8 cellular contexts compared by ENCODE assay signal in genomic region chr3:172039352-172040077, GRCh38. TPM values are rescaled to one million over a fixed set of nuclear protein-coding genes. Genes with fewer than 3 reads are reported as not detected.
DNase-seq lines count a peak whose midpoint lies in the region; ATAC-seq and TF ChIP-seq lines count a peak whose summit lies in the region.

TSS of gene FNDC3B (plus strand) at chr3:172039578. CDS start at chr3:172112480, 72,902 bp downstream.

- peak within 1 kb of the TSS; percentile 92 for H2AFZ ChIP-seq in DND-41 (ENCODE audit: low read depth, low read length)
- peak within 1 kb of the TSS; percentile 72 for H2AFZ ChIP-seq in GM23248
- peak within 1 kb of the TSS; percentile 61 for H2AFZ ChIP-seq in fibroblast of lung (ENCODE audit: low read length)

- TF ChIP-seq CTCF in DND-41 (IDR thresholded peaks at IDR 0.05; ENCODE audit: borderline replicate concordance, extremely low read depth, low read length, poor library complexity, severe bottlenecking): no peak
- no peak for TF ChIP-seq CTCF in fibroblast of lung (conservative IDR thresholded peaks at IDR 0.05 in 1 of 2, IDR thresholded peaks at IDR 0.05 in 1 of 2; ENCODE audit: low read depth in 1 of 2, low read length in 2 of 2)
- TF ChIP-seq CTCF in natural killer cell (IDR thresholded peaks at IDR 0.05): no peak

- WGBS in GM23248 (ENCODE audit: low coverage in 1 of 2, low lambda C conversion rate in 2 of 2, missing lambda C conversion rate in 2 of 2), 2 experiments: 1% methylated on average over 52 to 58 of the region's 63 CpGs

- H3K4me3 Mint-ChIP-seq in natural killer cell: peak within 1 kb of the TSS; percentile 98

- intact Hi-C loops in natural killer cell (cut with micrococcal nuclease): loop anchor here (1.0 to 5.0 kb wide), 6 partner anchors 57 to 303 kb away; partner anchors contain the start of gene PLD1

- in situ Hi-C loops in GM23248 (cut with MboI): no loop called here

- H3K9me3 Mint-ChIP-seq in natural killer cell: no peaks in the 10 kb centered on the region

- H3K27me3 ChIP-seq in DND-41 (ENCODE audit: insufficient read depth, low read length, poor library complexity) (peaks cover 4% of the 10 kb centered on the region), GM23248 (replicated peaks; ENCODE audit: insufficient read depth) (no peaks in the 10 kb centered on the region), fibroblast of lung (ENCODE audit: control insufficient read depth, insufficient read depth, low read length) (no peaks in the 10 kb centered on the region)

- H3K9me3 ChIP-seq in DND-41 (ENCODE audit: insufficient read depth, low read length, severe bottlenecking) (no peaks in the 10 kb centered on the region), GM23248 (ENCODE audit: low read depth) (no peaks in the 10 kb centered on the region), fibroblast of lung (ENCODE audit: control insufficient read depth, insufficient read depth, low read depth, low read length) (no peaks in the 10 kb centered on the region)

- H3K9ac ChIP-seq in DND-41 (ENCODE audit: low read depth, low read length) (peak within 1 kb of the TSS; percentile 88), GM23248 (peak within 1 kb of the TSS; percentile 99), fibroblast of lung (ENCODE audit: insufficient read depth, low read length) (peak within 1 kb of the TSS; percentile 99)

- H3K4me2 ChIP-seq in DND-41 (ENCODE audit: insufficient read depth, low read length): peak within 1 kb of the TSS; percentile 91
- peak within 1 kb of the TSS; percentile 87 for H3K4me2 ChIP-seq in GM23248 (ENCODE audit: unreplicated experiment)
- peak within 1 kb of the TSS; percentile 97 for H3K4me2 ChIP-seq in fibroblast of lung (ENCODE audit: extremely low read depth, insufficient read depth, low read length)

- H3K9me2 ChIP-seq in GM23248 (ENCODE audit: insufficient read depth): no peaks in the 10 kb centered on the region

- H4K20me1 ChIP-seq in DND-41 (ENCODE audit: insufficient read depth, low read length) (no peaks in the 10 kb centered on the region), GM23248 (ENCODE audit: insufficient read depth) (peaks cover 11% of the 10 kb centered on the region), fibroblast of lung (ENCODE audit: control insufficient read depth, extremely low read depth, insufficient read depth, low read length) (no peaks in the 10 kb centered on the region)

- peaks cover 31% of the 10 kb centered on the region for H3F3A ChIP-seq in GM23248 (ENCODE audit: insufficient read depth)

- H3K36me3 ChIP-seq in DND-41 (ENCODE audit: insufficient read depth, low read length) (no peaks in the 10 kb centered on the region), GM23248 (ENCODE audit: low read depth) (peaks cover 11% of the 10 kb centered on the region; the same call in 1 of the 2 replicates), fibroblast of lung (ENCODE audit: control insufficient read depth, insufficient read depth, low read length) (no peaks in the 10 kb centered on the region)

- H3K27ac ChIP-seq in DND-41 (ENCODE audit: low read length): peak within 1 kb of the TSS; percentile 60
- H3K27ac ChIP-seq in GM23248: peak within 1 kb of the TSS; percentile 98
- H3K27ac ChIP-seq in fibroblast of lung (ENCODE audit: insufficient read depth, low read length): peak within 1 kb of the TSS; percentile 98

- peak; percentile 98 for ATAC-seq in DND-41 (ENCODE audit: insufficient read depth, low read depth)
- peak; percentile 81 to 92 (median 87) for ATAC-seq in natural killer cell

- no peaks in the 10 kb centered on the region for H3K79me2 ChIP-seq in DND-41 (ENCODE audit: insufficient read depth, low read length)
- peaks cover 62% of the 10 kb centered on the region for H3K79me2 ChIP-seq in GM23248 (ENCODE audit: insufficient read depth)
- peaks cover 46% of the 10 kb centered on the region for H3K79me2 ChIP-seq in fibroblast of lung (ENCODE audit: control insufficient read depth, insufficient read depth, low read length)

- DNase-seq in DND-41: peak; percentile 93
- DNase-seq in GM23248: peak; percentile 95
- DNase-seq in LHCN-M2 (ENCODE audit: low read depth): peak; percentile 93
- peak; percentile 99 for DNase-seq in RPMI8226
- peak; percentile 76 to 79 for DNase-seq in activated T-helper 1 cell treated with anti-CD3 and anti-CD28 coated beads, Interleukin-2, amount 50 U/mL, for 16 hours (ENCODE audit: low read depth in 1 of 2, low spot score in 1 of 2)
- peak; percentile 96 to 97 for DNase-seq in fibroblast of lung (ENCODE audit: low read depth in 2 of 2)
- peak; percentile 93 for DNase-seq in natural killer cell
- DNase-seq in stimulated activated naive CD4-positive, alpha-beta T cell treated with Interleukin-2 at 50 U/mL for 16 hours (lab: John Stamatoyannopoulos, UW): peak; percentile 91

- peaks cover 66 to 77% of the 10 kb centered on the region in 2 donors for H3K4me1 Mint-ChIP-seq in natural killer cell

- peaks cover 7% of the 10 kb centered on the region for H3K36me3 Mint-ChIP-seq in natural killer cell

- peaks cover 20% of the 10 kb centered on the region for H3K4me1 ChIP-seq in DND-41 (ENCODE audit: insufficient read depth, low read length)
- peaks cover 30% of the 10 kb centered on the region for H3K4me1 ChIP-seq in GM23248 (ENCODE audit: insufficient read depth)
- H3K4me1 ChIP-seq in fibroblast of lung (ENCODE audit: control insufficient read depth, extremely low read depth, insufficient read depth, low read length): peaks cover 6% of the 10 kb centered on the region

- H3K27ac Mint-ChIP-seq in natural killer cell: peak within 1 kb of the TSS; percentile 94 to 100

- peak within 1 kb of the TSS; percentile 90 to 98 for H3K4me3 ChIP-seq in DND-41 (ENCODE audit: low read depth in 1 of 2, low read length in 2 of 2)
- H3K4me3 ChIP-seq in GM23248: peak within 1 kb of the TSS; percentile 92
- peak within 1 kb of the TSS; percentile 79 to 97 (median 90) for H3K4me3 ChIP-seq in fibroblast of lung (replicated peaks in 1 of 4; ENCODE audit: control extremely low read depth in 1 of 4, insufficient read depth in 1 of 4, low read depth in 3 of 4, low read length in 4 of 4)

- no peaks in the 10 kb centered on the region for H3K27me3 Mint-ChIP-seq in natural killer cell (ENCODE audit: low read depth in 2 of 2)

RNA-seq across cellular contexts. Expression of gene FNDC3B, which starts in this region (rescaled TPM):
- 123 and 128 TPM in 2 replicates for total RNA-seq in GM23248 (2014; rRNA removed; shearing (Covaris generic))
- polyA plus RNA-seq in GM23248 (2016; fragmentation: Nextera tagmentation; extraction: Ambion mirVana) (85.5 and 95.7 TPM in 2 replicates), fibroblast of lung (19.5 and 26.1 TPM in 2 replicates)
- total RNA-seq in LHCN-M2 (2014; rRNA removed) (38.6 and 40.4 TPM in 2 replicates), fibroblast of lung (47.5 and 76.8 TPM in 2 replicates), natural killer cell (100 to 1,000 TPM; 154 to 214 (median 206) TPM)
- polyA plus RNA-seq in LHCN-M2 (2012): 29.0 TPM
- 41.6 and 71.2 TPM in 2 replicates for polyA plus RNA-seq in fibroblast of lung (2012)
- polyA minus RNA-seq in fibroblast of lung (ENCODE audit: low replicate concordance): 279 and 321 TPM in 2 replicates

Comparison
In these comparisons a context has a peak if more than half of its experiments do, and no peak if none do; other contexts are left out.
1. Peak in every context shown above with its lines: DNase-seq, ATAC-seq, H3K4me3 ChIP-seq and H3K27ac ChIP-seq.